In the genomic region with DNA sequence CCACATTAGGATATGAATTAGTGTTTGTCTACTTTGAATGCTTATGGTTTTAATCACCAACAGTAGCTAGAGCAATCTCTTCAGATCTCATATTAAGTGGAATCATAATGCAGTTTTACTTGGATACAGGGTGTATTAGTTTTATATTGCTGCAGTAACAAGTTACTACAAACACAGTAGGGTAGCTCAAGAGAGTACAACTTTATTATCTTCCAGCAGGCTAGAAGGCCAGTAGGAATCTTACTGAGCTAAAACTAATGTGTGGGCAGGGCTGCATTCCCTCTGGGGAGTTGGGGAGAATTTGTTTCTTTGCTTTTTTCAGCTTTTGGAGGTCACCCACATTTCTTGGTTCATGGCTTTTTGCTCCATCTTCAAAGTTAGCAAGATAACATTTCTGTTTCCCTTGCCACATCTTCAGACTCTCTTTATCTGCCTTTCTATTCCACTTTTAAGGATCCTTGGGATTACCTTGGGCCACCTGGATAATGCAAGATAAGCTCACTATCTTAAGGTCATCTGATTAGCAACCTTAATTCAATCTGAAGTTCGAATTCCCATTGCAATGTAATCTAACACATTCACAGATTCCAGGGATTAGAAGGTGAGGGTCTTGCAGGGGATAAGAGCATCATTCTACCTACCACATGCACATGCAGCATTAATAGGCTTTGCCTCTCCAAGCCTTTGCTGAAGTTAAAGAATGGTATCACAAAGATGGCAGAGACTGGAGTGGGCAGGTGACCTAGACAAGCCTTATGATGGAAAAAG, we compare ENCODE assay signal across 37 cellular contexts.
"Had no signal": no experiment of that assay in that cellular context is flagged by ENCODE, and none has a peak within 500 bp of the region (broad histone marks: within the 10 kb centered on the region; RNA-seq: fewer than 3 reads in every experiment).

No MANE protein-coding gene starts in this region.

- H3K4me3 ChIP-seq: adrenal gland, body of pancreas, breast epithelium, MG63, Peyer's patch, SK-N-MC had no signal

- H3K4me1 Mint-ChIP-seq: activated B cell treated with CpG ODN at 0.5 μM for 24 hours had no signal

- H3K36me3 Mint-ChIP-seq: activated CD4-positive, alpha-beta memory T cell treated with anti-CD3 and anti-CD28 coated beads for 36 hours had no signal

- DNase-seq: activated B cell treated with CpG ODN at 0.5 μM for 24 hours; activated CD4-positive, alpha-beta memory T cell treated with anti-CD3 and anti-CD28 coated beads for 36 hours; activated CD4-positive, alpha-beta T cell treated with anti-CD3 and anti-CD28 coated beads for 4 hours; activated CD4-positive, alpha-beta T cell treated with anti-CD3 and anti-CD28 coated beads, Interleukin-2, amount 50 U/mL, for 1 hour; activated CD4-positive, CD25-positive, alpha-beta regulatory T cell treated with anti-CD3 and anti-CD28 coated beads, Interleukin-2, amount 50 U/mL, for 72 hours; activated CD8-positive, alpha-beta memory T cell treated with anti-CD3 and anti-CD28 coated beads, Interleukin-2, amount 50 U/mL, for 4 hours; activated gamma-delta T cell treated with Interleukin-2 at 50 U/mL for 16 hours; activated naive CD4-positive, alpha-beta T cell treated with anti-CD3 and anti-CD28 coated beads for 36 hours; activated T-cell treated with anti-CD3 and anti-CD28 coated beads for 4 hours; activated T-cell treated with anti-CD3 and anti-CD28 coated beads, Interleukin-2, amount 50 U/mL, for 4 hours; adrenal gland; body of pancreas; central memory CD4-positive, alpha-beta T cell; Kasumi-1; KG1; MG63; NCI-H1048; NCI-H1105 treated with DMSO at 0.1 percent for 48 hours; NCI-H1436; NCI-H1694; NCI-H1930; NCI-H2081 treated with DMSO at 0.1 percent for 48 hours; NCI-H226; NCI-H446 treated with DMSO at 0.1 percent for 48 hours; NCI-H524; NCI-H69; NK-92 treated with Interleukin-12 subunit alpha and Interleukin-12 subunit beta, amount 100 ng/mL, for 24 hours; PC-3; Peyer's patch; RPMI8226 had no signal

- H3K4me1 ChIP-seq: adrenal gland, body of pancreas, breast epithelium, Peyer's patch had no signal

- H3K9me3 Mint-ChIP-seq: activated T-helper 1 cell treated with anti-CD3 and anti-CD28 coated beads, Interleukin-12 subunit alpha, Interleukin-12 subunit beta, Interleukin-2, Interleukin-4 antibody, amounts not matched to agents 30 ng/mL and 10 ng/mL and 1 ng/mL, durations not matched to agents 14 hours and 24 hours and 36 hours had no signal

- H3K9me3 ChIP-seq: adrenal gland, body of pancreas, MG63, Peyer's patch had no signal

- H3K27me3 ChIP-seq: adrenal gland, body of pancreas, breast epithelium, MG63, Peyer's patch had no signal

- H3K27ac Mint-ChIP-seq: activated B cell treated with CpG ODN at 0.5 μM for 24 hours; activated CD4-positive, alpha-beta memory T cell treated with anti-CD3 and anti-CD28 coated beads for 36 hours; activated naive CD4-positive, alpha-beta T cell treated with anti-CD3 and anti-CD28 coated beads for 36 hours; activated naive CD4-positive, alpha-beta T cell treated with anti-CD3 and anti-CD28 coated beads, Interleukin-2, amount 50 U/mL, for 72 hours; activated T-helper 1 cell treated with anti-CD3 and anti-CD28 coated beads, Interleukin-12 subunit alpha, Interleukin-12 subunit beta, Interleukin-2, Interleukin-4 antibody, amounts not matched to agents 30 ng/mL and 10 ng/mL and 1 ng/mL, durations not matched to agents 14 hours and 24 hours and 36 hours; T-helper 2 cell treated with Interferon-gamma antibody and Interleukin-4, amounts not matched to agents 5 μg/mL and 100 μg/mL, for 36 hours had no signal

- ATAC-seq: activated naive CD4-positive, alpha-beta T cell treated with anti-CD3 and anti-CD28 coated beads, Interleukin-2, amount 50 U/mL, for 72 hours; activated T-cell treated with anti-CD3 and anti-CD28 coated beads, Interleukin-2, amount 50 U/mL, for 4 hours; body of pancreas; PC-3 had no signal

- FAIRE-seq: astrocyte, TTC549 had no signal

- H3K4me3 Mint-ChIP-seq: activated B cell treated with CpG ODN at 0.5 μM for 24 hours; activated CD4-positive, alpha-beta memory T cell treated with anti-CD3 and anti-CD28 coated beads for 36 hours; activated naive CD4-positive, alpha-beta T cell treated with anti-CD3 and anti-CD28 coated beads for 36 hours; activated T-cell treated with anti-CD3 and anti-CD28 coated beads, Interleukin-2, amount 50 U/mL, for 4 hours; activated T-helper 1 cell treated with anti-CD3 and anti-CD28 coated beads, Interleukin-12 subunit alpha, Interleukin-12 subunit beta, Interleukin-2, Interleukin-4 antibody, amounts not matched to agents 30 ng/mL and 10 ng/mL and 1 ng/mL, durations not matched to agents 14 hours and 24 hours and 36 hours; T-helper 2 cell treated with Interferon-gamma antibody and Interleukin-4, amounts not matched to agents 5 μg/mL and 100 μg/mL, for 36 hours had no signal

- H3K27me3 Mint-ChIP-seq: activated B cell treated with CpG ODN at 0.5 μM for 24 hours; activated CD4-positive, alpha-beta memory T cell treated with anti-CD3 and anti-CD28 coated beads for 36 hours had no signal

- H3K27ac ChIP-seq: adrenal gland, body of pancreas, breast epithelium, Peyer's patch, SK-N-MC had no signal

- H3K36me3 ChIP-seq: adrenal gland, breast epithelium, MG63, Peyer's patch had no signal
